Comparison of ENCODE assay signal across 11 cellular contexts in the genomic region with DNA sequence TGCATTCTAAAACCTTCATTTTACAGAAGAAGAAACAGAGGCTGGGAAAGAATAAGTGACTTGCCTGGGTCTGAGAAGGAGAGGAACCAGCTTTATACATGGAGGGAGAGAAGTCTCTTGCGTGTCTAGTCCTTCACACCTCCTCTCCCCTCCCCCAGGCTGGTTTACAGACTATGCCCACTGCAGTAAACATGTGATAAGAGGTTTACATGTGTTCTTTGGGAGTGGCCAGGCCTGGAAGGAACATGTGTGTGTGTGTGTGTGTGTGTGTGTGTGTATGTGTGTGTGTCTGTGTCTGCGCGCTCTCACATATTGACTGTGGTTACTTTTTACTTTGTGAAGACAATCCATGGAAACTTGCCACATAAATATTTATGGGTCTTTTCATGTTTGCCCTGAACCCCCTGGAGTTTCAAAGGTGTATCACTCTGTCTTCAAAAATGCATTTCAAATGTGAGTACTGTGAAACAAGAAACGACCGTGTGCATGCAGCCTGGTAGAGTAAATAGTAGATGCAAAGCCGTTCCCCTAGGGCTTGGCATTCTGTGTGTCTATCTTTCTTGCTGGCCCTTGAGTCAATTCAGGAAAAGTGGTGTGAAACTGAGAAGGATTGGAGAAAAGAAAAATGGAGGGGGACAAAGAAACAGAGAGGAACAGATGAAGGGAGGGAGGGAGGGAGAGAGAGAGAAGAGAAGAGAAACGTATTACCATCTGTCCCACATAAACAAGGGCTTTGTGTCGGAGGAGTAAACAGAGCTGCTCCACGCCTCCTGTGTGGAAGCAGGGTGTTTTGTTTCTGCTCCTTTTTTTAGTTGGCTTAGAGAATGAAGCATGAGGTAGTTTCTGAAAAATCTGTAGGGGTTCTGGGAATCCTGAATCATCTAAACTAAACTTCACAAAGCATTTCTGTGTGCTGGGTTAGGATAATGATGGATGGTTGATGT. TPM values are rescaled to one million over a fixed set of nuclear protein-coding genes. Genes with fewer than 3 reads are reported as not detected.
DNase-seq lines count a peak whose midpoint lies in the region; ATAC-seq and TF ChIP-seq lines count a peak whose summit lies in the region.
"Had no signal": no experiment of that assay in that cellular context is flagged by ENCODE, and none has a peak within 500 bp of the region (broad histone marks: within the 10 kb centered on the region; RNA-seq: fewer than 3 reads in every experiment).

No MANE protein-coding gene starts in this region.

- H3K27me3 ChIP-seq in SK-N-SH (ENCODE audit: insufficient read depth), result no peaks in the 10 kb centered on the region
- H3K27me3 ChIP-seq in sigmoid colon, result no peaks in the 10 kb centered on the region

- peak overlapping the region; percentile 49 for H3K4me2 ChIP-seq in SK-N-SH

- no peak overlapping the region for H2AFZ ChIP-seq in SK-N-SH (ENCODE audit: low read depth)

- TF ChIP-seq EP300 in SK-N-SH (IDR thresholded peaks at IDR 0.05; ENCODE audit: borderline replicate concordance in 1 of 2, low read depth in 1 of 2, low read length in 1 of 2) (no peak; a peak in 1 of 4 replicates), sigmoid colon (IDR thresholded peaks at IDR 0.05) (no peak)

- CTCF ChIA-PET in SK-N-SH (lab: Yijun Ruan, JAX), result no interaction called here

- TF ChIP-seq POLR2A in sigmoid colon (IDR thresholded peaks at IDR 0.05), result no peak

- POLR2A ChIA-PET in SK-N-SH (lab: Yijun Ruan, JAX), result no interaction called here

- H3K27ac Mint-ChIP-seq in stimulated activated effector memory CD8-positive, alpha-beta T cell treated with anti-CD3 and anti-CD28 coated beads, Interleukin-12 subunit alpha, Interleukin-12 subunit beta, amount 100 ng/mL, for 72 hours, result no peak overlapping the region
- H3K27ac Mint-ChIP-seq: activated CD4-positive, alpha-beta T cell treated with anti-CD3 and anti-CD28 coated beads, Interleukin-2, amount 10 ng/mL, durations not matched to agents 7 days and 5 days; dendritic cell treated with granulocyte-macrophage colony-stimulating factor and Interleukin-4, amounts not matched to agents 40 ng/mL and 50 ng/mL, for 4 days had no signal

- no peak overlapping the region for H3K4me3 Mint-ChIP-seq in stimulated activated effector memory CD8-positive, alpha-beta T cell treated with anti-CD3 and anti-CD28 coated beads, Interleukin-12 subunit alpha, Interleukin-12 subunit beta, amount 100 ng/mL, for 72 hours
- H3K4me3 Mint-ChIP-seq: activated CD4-positive, alpha-beta T cell treated with anti-CD3 and anti-CD28 coated beads, Interleukin-2, amount 10 ng/mL, durations not matched to agents 7 days and 5 days; dendritic cell treated with granulocyte-macrophage colony-stimulating factor and Interleukin-4, amounts not matched to agents 40 ng/mL and 50 ng/mL, for 4 days had no signal

- no peaks in the 10 kb centered on the region for H3K36me3 ChIP-seq in SK-N-SH (replicated peaks in 1 of 2; ENCODE audit: control insufficient read depth in 1 of 2, insufficient read depth in 2 of 2, low read length in 1 of 2)
- no peaks in the 10 kb centered on the region for H3K36me3 ChIP-seq in sigmoid colon
- H3K36me3 ChIP-seq: spleen had no signal

- TF ChIP-seq CTCF in SK-N-SH (IDR thresholded peaks at IDR 0.05), result no peak
- TF ChIP-seq CTCF in sigmoid colon (IDR thresholded peaks at IDR 0.05), result no peak

- H3K9me3 Mint-ChIP-seq in stimulated activated effector memory CD8-positive, alpha-beta T cell treated with anti-CD3 and anti-CD28 coated beads, Interleukin-12 subunit alpha, Interleukin-12 subunit beta, amount 100 ng/mL, for 72 hours, result no peaks in the 10 kb centered on the region
- H3K9me3 Mint-ChIP-seq: activated CD4-positive, alpha-beta T cell treated with anti-CD3 and anti-CD28 coated beads, Interleukin-2, amount 10 ng/mL, durations not matched to agents 7 days and 5 days; dendritic cell treated with granulocyte-macrophage colony-stimulating factor and Interleukin-4, amounts not matched to agents 40 ng/mL and 50 ng/mL, for 4 days had no signal

- ATAC-seq in SK-N-SH treated with all-trans-retinoic acid at 6 μM for 48 hours, result no peak
- ATAC-seq in stimulated activated effector memory CD8-positive, alpha-beta T cell treated with anti-CD3 and anti-CD28 coated beads, Interleukin-12 subunit alpha, Interleukin-12 subunit beta, amount 100 ng/mL, for 72 hours, result peak; percentile 38
- ATAC-seq in GM19452 (IDR thresholded peaks at IDR 0.05; ENCODE audit: unreplicated experiment), result no peak

- no peaks in the 10 kb centered on the region for H4K20me1 ChIP-seq in SK-N-SH (ENCODE audit: insufficient read depth)

- intact Hi-C loops in sigmoid colon (cut with DNase I), result no loop called here

- TF ChIP-seq RAD21 in SK-N-SH (IDR thresholded peaks at IDR 0.05; ENCODE audit: low read length), result no peak

- no peaks in the 10 kb centered on the region for H3K9me2 ChIP-seq in SK-N-SH

- 73% methylated on average over 9 of the region's 9 CpGs for WGBS in SK-N-SH (ENCODE audit: low lambda C conversion rate)
- 45 to 49% methylated on average over 9 of the region's 9 CpGs for WGBS in sigmoid colon, 2 donors

- H3K79me2 ChIP-seq in SK-N-SH (ENCODE audit: insufficient read depth), result no peaks in the 10 kb centered on the region

- H3K36me3 Mint-ChIP-seq in stimulated activated effector memory CD8-positive, alpha-beta T cell treated with anti-CD3 and anti-CD28 coated beads, Interleukin-12 subunit alpha, Interleukin-12 subunit beta, amount 100 ng/mL, for 72 hours, result no peaks in the 10 kb centered on the region

- H3K4me3 ChIP-seq in SK-N-SH (ENCODE audit: low read depth in 2 of 2, low read length in 1 of 2), result no peak overlapping the region
- no peak overlapping the region for H3K4me3 ChIP-seq in sigmoid colon
- H3K4me3 ChIP-seq: spleen had no signal

- peaks cover 15 to 24% of the 10 kb centered on the region in 2 experiments; a peak in 3 of 4 replicates for H3K4me1 ChIP-seq in SK-N-SH (ENCODE audit: control insufficient read depth in 1 of 2, insufficient read depth in 2 of 2, low read depth in 1 of 2, low read length in 1 of 2)
- H3K4me1 ChIP-seq in sigmoid colon, result peaks cover 0 to 4% (median 0%) of the 10 kb centered on the region in 4 donors
- H3K4me1 ChIP-seq: spleen had no signal

- no peaks in the 10 kb centered on the region for H3F3A ChIP-seq in SK-N-SH (replicated peaks; ENCODE audit: insufficient read depth)

- DNase-seq in SK-N-SH (no peak), NCI-H524 treated with DMSO at 0.1 percent for 48 hours (lab: John Stamatoyannopoulos, UW) (peak; percentile 60), fibroblast of peridontal ligament (ENCODE audit: extremely low read depth) (peak; percentile 82), NCI-H146 treated with DMSO at 0.1 percent for 48 hours (lab: John Stamatoyannopoulos, UW; ENCODE audit: unreplicated experiment) (no peak), sigmoid colon (no peak)
- no peak for DNase-seq in stimulated activated effector memory CD8-positive, alpha-beta T cell treated with anti-CD3 and anti-CD28 coated beads, Interleukin-12 subunit alpha, Interleukin-12 subunit beta, amount 100 ng/mL, for 72 hours (ENCODE audit: low spot score in 2 of 2)
- DNase-seq: activated CD4-positive, alpha-beta T cell treated with anti-CD3 and anti-CD28 coated beads, Interleukin-2, amount 10 ng/mL, durations not matched to agents 7 days and 5 days; spleen had no signal

- peak overlapping the region in 1 of 2 experiments; percentile 28; a peak in 1 of 4 replicates for H3K27ac ChIP-seq in SK-N-SH (ENCODE audit: low read depth in 2 of 2, low read length in 1 of 2)
- H3K27ac ChIP-seq in sigmoid colon, result peak overlapping the region in 1 of 4 donors; percentile 38
- H3K27ac ChIP-seq: spleen had no signal

- no peak overlapping the region for H3K9ac ChIP-seq in SK-N-SH

- H3K9me3 ChIP-seq in SK-N-SH, result no peaks in the 10 kb centered on the region
- H3K9me3 ChIP-seq in sigmoid colon, result no peaks in the 10 kb centered on the region
- H3K9me3 ChIP-seq: spleen had no signal

- H3K4me1 Mint-ChIP-seq in stimulated activated effector memory CD8-positive, alpha-beta T cell treated with anti-CD3 and anti-CD28 coated beads, Interleukin-12 subunit alpha, Interleukin-12 subunit beta, amount 100 ng/mL, for 72 hours, result peaks cover 6% of the 10 kb centered on the region
- H3K4me1 Mint-ChIP-seq: activated CD4-positive, alpha-beta T cell treated with anti-CD3 and anti-CD28 coated beads, Interleukin-2, amount 10 ng/mL, durations not matched to agents 7 days and 5 days had no signal

TF ChIP-seq in SK-N-SH, 30 proteins besides CTCF, POLR2A, EP300 and RAD21:
- TF ChIP-seq, protein P1, sequence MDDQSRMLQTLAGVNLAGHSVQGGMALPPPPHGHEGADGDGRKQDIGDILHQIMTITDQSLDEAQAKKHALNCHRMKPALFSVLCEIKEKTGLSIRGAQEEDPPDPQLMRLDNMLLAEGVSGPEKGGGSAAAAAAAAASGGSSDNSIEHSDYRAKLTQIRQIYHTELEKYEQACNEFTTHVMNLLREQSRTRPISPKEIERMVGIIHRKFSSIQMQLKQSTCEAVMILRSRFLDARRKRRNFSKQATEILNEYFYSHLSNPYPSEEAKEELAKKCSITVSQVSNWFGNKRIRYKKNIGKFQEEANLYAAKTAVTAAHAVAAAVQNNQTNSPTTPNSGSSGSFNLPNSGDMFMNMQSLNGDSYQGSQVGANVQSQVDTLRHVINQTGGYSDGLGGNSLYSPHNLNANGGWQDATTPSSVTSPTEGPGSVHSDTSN (IDR thresholded peaks at IDR 0.05), result peak; percentile 39
- TF ChIP-seq TCF12 (IDR thresholded peaks at IDR 0.05), result peak; percentile 35; the same call in 1 of the 2 replicates
- peak; percentile 17; the same call in 1 of the 2 replicates for TF ChIP-seq FOSL2 (IDR thresholded peaks at IDR 0.05; ENCODE audit: borderline replicate concordance, low read depth)
- TF ChIP-seq ELF1 (IDR thresholded peaks at IDR 0.05), result no peak
TF ChIP-seq in SK-N-SH: peak in this region for 3.

TF ChIP-seq in SK-N-SH treated with all-trans-retinoic acid at 6 μM for 48 hours, 23 proteins besides CTCF, POLR2A, EP300 and RAD21:
- TF ChIP-seq PPARA (CRISPR knock-in tag; IDR thresholded peaks at IDR 0.05; ENCODE audit: borderline replicate concordance), result no peak
TF ChIP-seq in SK-N-SH treated with all-trans-retinoic acid at 6 μM for 48 hours: peak in this region for 0.

RNA-seq across cellular contexts. Expression of a gene that starts 51.7 kb away (rescaled TPM):
- polyA plus RNA-seq in SK-N-SH (2012; rRNA removed) (1.6 and 2.2 TPM in 2 replicates), sigmoid colon (1 to 10 TPM in 2 of 3 donors, under 1 TPM in 1; 0.23 to 6.0 (median 3.2) TPM)
- polyA plus RNA-seq in SK-N-SH (2012; cell fraction: cytosol; rRNA removed), result 0.93 and 1.5 TPM in 2 replicates
- 2.5 and 4.0 TPM in 2 replicates for polyA plus RNA-seq in SK-N-SH (2012; cell fraction: nucleus; rRNA removed)
- 10 to 100 TPM in 3 of 4 donors, 1 to 10 TPM in 1; 4.6 to 22.2 (median 16.6) TPM for total RNA-seq in sigmoid colon
- total RNA-seq: activated CD4-positive, alpha-beta T cell treated with anti-CD3 and anti-CD28 coated beads, Interleukin-2, amount 10 ng/mL, durations not matched to agents 7 days and 5 days had no signal

Comparison
In these comparisons a context has a peak if more than half of its experiments do, and no peak if none do; other contexts are left out.
1. DNase-seq: peak in NCI-H524 treated with DMSO at 0.1 percent for 48 hours (single experiment) and fibroblast of peridontal ligament (single experiment); none in SK-N-SH (single experiment), stimulated activated effector memory CD8-positive, alpha-beta T cell treated with anti-CD3 and anti-CD28 coated beads, Interleukin-12 subunit alpha, Interleukin-12 subunit beta, amount 100 ng/mL, for 72 hours (0 of 2), NCI-H146 treated with DMSO at 0.1 percent for 48 hours (single experiment) and sigmoid colon (single experiment).